17 cellular contexts compared by ENCODE assay signal in the genomic region with DNA sequence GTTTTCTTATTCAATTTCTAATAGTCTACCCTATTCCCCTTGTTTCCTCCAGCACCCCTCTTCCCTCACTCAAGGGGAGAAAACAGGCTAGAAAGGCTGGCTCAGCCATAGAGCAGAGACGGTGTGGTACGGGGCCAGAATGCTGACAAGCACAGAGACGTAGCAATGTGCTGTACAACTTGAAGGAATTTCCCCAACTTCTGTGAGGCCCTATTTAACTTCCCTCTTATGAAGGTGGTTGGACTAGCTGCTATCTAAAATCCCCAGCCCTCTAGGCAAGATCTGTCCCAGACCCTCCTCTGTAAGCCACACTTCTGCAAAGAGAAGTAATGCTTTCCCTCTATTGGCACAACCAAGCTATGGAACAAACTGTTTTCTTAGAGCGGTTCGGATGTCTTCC.
"Had no signal": no experiment of that assay in that cellular context is flagged by ENCODE, and none has a peak within 500 bp of the region (broad histone marks: within the 10 kb centered on the region; RNA-seq: fewer than 3 reads in every experiment).

No MANE protein-coding gene starts in this region.

- H3K27ac ChIP-seq: ascending aorta, coronary artery, gastroesophageal sphincter, heart left ventricle, VCaP had no signal

- H3K4me1 ChIP-seq: ascending aorta, gastroesophageal sphincter had no signal

- H3K36me3 Mint-ChIP-seq: activated naive CD4-positive, alpha-beta T cell treated with anti-CD3 and anti-CD28 coated beads, Interleukin-2, amount 50 U/mL, for 24 hours; natural killer cell had no signal

- ATAC-seq: activated CD4-positive, alpha-beta T cell treated with anti-CD3 and anti-CD28 coated beads for 36 hours; esophagus mucosa; gastroesophageal sphincter; heart left ventricle; left ventricle myocardium superior; natural killer cell had no signal

- H3K4me1 Mint-ChIP-seq: activated CD4-positive, alpha-beta T cell treated with anti-CD3 and anti-CD28 coated beads for 36 hours; activated naive CD4-positive, alpha-beta T cell treated with anti-CD3 and anti-CD28 coated beads, Interleukin-2, amount 50 U/mL, for 24 hours; natural killer cell had no signal

- H3K27me3 ChIP-seq: ascending aorta, gastroesophageal sphincter, heart left ventricle had no signal

- H3K36me3 ChIP-seq: ascending aorta, gastroesophageal sphincter, heart left ventricle had no signal

- H3K9me3 Mint-ChIP-seq: activated naive CD4-positive, alpha-beta T cell treated with anti-CD3 and anti-CD28 coated beads, Interleukin-2, amount 50 U/mL, for 24 hours; natural killer cell had no signal

- H3K27me3 Mint-ChIP-seq: activated CD4-positive, alpha-beta T cell treated with anti-CD3 and anti-CD28 coated beads for 36 hours; activated naive CD4-positive, alpha-beta T cell treated with anti-CD3 and anti-CD28 coated beads, Interleukin-2, amount 50 U/mL, for 24 hours had no signal

- H3K27ac Mint-ChIP-seq: activated CD4-positive, alpha-beta T cell treated with anti-CD3 and anti-CD28 coated beads for 36 hours; natural killer cell had no signal

- H3K4me3 Mint-ChIP-seq: activated CD4-positive, alpha-beta T cell treated with anti-CD3 and anti-CD28 coated beads for 36 hours; activated naive CD4-positive, alpha-beta T cell treated with anti-CD3 and anti-CD28 coated beads, Interleukin-2, amount 50 U/mL, for 24 hours; natural killer cell had no signal

- H3K4me3 ChIP-seq: ascending aorta, coronary artery, gastroesophageal sphincter, heart left ventricle had no signal

- H3K9me3 ChIP-seq: ascending aorta, gastroesophageal sphincter, heart left ventricle had no signal

- DNase-seq: activated CD4-positive, alpha-beta T cell treated with anti-CD3 and anti-CD28 coated beads for 36 hours; activated CD4-positive, alpha-beta T cell treated with anti-CD3 and anti-CD28 coated beads, Interleukin-2, amount 50 U/mL, for 48 hours; activated gamma-delta T cell; heart left ventricle; kidney glomerular epithelial cell; left ventricle myocardium superior; mesendoderm; natural killer cell; occipital lobe; stimulated activated naive CD4-positive, alpha-beta T cell treated with Interleukin-2 at 50 U/mL for 16 hours; trophoblast cell had no signal
